Comparison of ENCODE assay signal across 9 cellular contexts in the genomic region with DNA sequence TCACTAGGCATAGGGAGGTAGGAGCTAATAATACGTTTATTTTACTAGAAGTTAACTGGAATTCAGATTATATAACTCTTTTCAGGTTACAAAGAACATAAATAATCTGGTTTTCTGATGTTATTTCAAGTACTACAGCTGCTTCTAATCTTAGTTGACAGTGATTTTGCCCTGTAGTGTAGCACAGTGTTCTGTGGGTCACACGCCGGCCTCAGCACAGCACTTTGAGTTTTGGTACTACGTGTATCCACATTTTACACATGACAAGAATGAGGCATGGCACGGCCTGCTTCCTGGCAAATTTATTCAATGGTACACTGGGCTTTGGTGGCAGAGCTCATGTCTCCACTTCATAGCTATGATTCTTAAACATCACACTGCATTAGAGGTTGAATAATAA. TPM values are rescaled to one million over a fixed set of nuclear protein-coding genes. Genes with fewer than 3 reads are reported as not detected.
DNase-seq lines count a peak whose midpoint lies in the region; ATAC-seq, FAIRE-seq and TF ChIP-seq lines count a peak whose summit lies in the region.
"Had no signal": no experiment of that assay in that cellular context is flagged by ENCODE, and none has a peak within 500 bp of the region (broad histone marks: within the 10 kb centered on the region; RNA-seq: fewer than 3 reads in every experiment).

No MANE protein-coding gene starts in this region.

- H3K4me1 Mint-ChIP-seq in WTC11: peaks cover 20% of the 10 kb centered on the region

- TF ChIP-seq CTCF in WTC11 (IDR thresholded peaks at IDR 0.05): no peak
- TF ChIP-seq CTCF in fibroblast of villous mesenchyme (IDR thresholded peaks at IDR 0.05; ENCODE audit: insufficient read depth, low read depth, low read length): no peak
- TF ChIP-seq CTCF in retinal pigment epithelial cell (conservative IDR thresholded peaks at IDR 0.05; ENCODE audit: low read depth, low read length): no peak

- H3K9me3 Mint-ChIP-seq in WTC11: no peaks in the 10 kb centered on the region

- H3K4me3 ChIP-seq in fibroblast of villous mesenchyme (ENCODE audit: low read depth, low read length) (peak overlapping the region; percentile 81), retinal pigment epithelial cell (ENCODE audit: low read length) (peak overlapping the region; percentile 82)

- TF ChIP-seq POLR2A in GM18505 (IDR thresholded peaks at IDR 0.05; ENCODE audit: borderline replicate concordance, extremely low read depth, insufficient read depth, insufficient read length): no peak

- no peaks in the 10 kb centered on the region; the same call in 1 of the 2 replicates for H3K36me3 Mint-ChIP-seq in WTC11

- POLR2A ChIA-PET in WTC11 (lab: Charles Lee): interaction anchor here (1.7 to 2.3 kb wide), 2 partner anchors 15 to 36 kb away, joined by 6 to 10 read pairs; a partner anchor contains a TSS

- CTCF ChIA-PET in WTC11 (lab: Charles Lee): interaction anchor here (1.5 kb wide), 1 partner anchor 25 kb away, joined by 3 read pairs; no protein-coding TSS in a partner anchor

- H3K27ac Mint-ChIP-seq in WTC11: no peak overlapping the region

- peak overlapping the region; percentile 85 for H3K4me3 Mint-ChIP-seq in WTC11

- no peak for FAIRE-seq in RCC 7860 (lab: Jason Lieb, UNC)

- DNase-seq in Daoy (ENCODE audit: low read depth) (peak; percentile 19), WTC11 (ENCODE audit: low spot score) (no peak), fibroblast of villous mesenchyme (ENCODE audit: low read depth) (peak; percentile 33), retinal pigment epithelial cell (ENCODE audit: low read depth) (no peak), RCC 7860 (ENCODE audit: low spot score) (no peak)
- DNase-seq: NCI-H187 had no signal

- ATAC-seq in WTC11 (no peak), GM18505 (IDR thresholded peaks at IDR 0.05; ENCODE audit: unreplicated experiment) (no peak), GM21515 (IDR thresholded peaks at IDR 0.05; ENCODE audit: unreplicated experiment) (no peak), HG03045 (IDR thresholded peaks at IDR 0.05; ENCODE audit: unreplicated experiment) (no peak)

- H3K27me3 Mint-ChIP-seq in WTC11 (ENCODE audit: low read depth): peaks cover 2% of the 10 kb centered on the region; the same call in 1 of the 2 replicates

TF ChIP-seq in WTC11, 78 proteins besides CTCF, POLR2A, EP300 and RAD21:
- TF ChIP-seq ZNF219 (CRISPR knock-in tag; IDR thresholded peaks at IDR 0.05; ENCODE audit: borderline replicate concordance) (no peak), ZNF671 (CRISPR knock-in tag; IDR thresholded peaks at IDR 0.05) (no peak), ETV6 (CRISPR knock-in tag; IDR thresholded peaks at IDR 0.05) (no peak), JUN (CRISPR knock-in tag; IDR thresholded peaks at IDR 0.05) (no peak)
- TF ChIP-seq, protein P1, sequence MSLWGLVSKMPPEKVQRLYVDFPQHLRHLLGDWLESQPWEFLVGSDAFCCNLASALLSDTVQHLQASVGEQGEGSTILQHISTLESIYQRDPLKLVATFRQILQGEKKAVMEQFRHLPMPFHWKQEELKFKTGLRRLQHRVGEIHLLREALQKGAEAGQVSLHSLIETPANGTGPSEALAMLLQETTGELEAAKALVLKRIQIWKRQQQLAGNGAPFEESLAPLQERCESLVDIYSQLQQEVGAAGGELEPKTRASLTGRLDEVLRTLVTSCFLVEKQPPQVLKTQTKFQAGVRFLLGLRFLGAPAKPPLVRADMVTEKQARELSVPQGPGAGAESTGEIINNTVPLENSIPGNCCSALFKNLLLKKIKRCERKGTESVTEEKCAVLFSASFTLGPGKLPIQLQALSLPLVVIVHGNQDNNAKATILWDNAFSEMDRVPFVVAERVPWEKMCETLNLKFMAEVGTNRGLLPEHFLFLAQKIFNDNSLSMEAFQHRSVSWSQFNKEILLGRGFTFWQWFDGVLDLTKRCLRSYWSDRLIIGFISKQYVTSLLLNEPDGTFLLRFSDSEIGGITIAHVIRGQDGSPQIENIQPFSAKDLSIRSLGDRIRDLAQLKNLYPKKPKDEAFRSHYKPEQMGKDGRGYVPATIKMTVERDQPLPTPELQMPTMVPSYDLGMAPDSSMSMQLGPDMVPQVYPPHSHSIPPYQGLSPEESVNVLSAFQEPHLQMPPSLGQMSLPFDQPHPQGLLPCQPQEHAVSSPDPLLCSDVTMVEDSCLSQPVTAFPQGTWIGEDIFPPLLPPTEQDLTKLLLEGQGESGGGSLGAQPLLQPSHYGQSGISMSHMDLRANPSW (CRISPR knock-in tag; conservative IDR thresholded peaks at IDR 0.05; ENCODE audit: low read depth): no peak
- TF ChIP-seq, protein P2, sequence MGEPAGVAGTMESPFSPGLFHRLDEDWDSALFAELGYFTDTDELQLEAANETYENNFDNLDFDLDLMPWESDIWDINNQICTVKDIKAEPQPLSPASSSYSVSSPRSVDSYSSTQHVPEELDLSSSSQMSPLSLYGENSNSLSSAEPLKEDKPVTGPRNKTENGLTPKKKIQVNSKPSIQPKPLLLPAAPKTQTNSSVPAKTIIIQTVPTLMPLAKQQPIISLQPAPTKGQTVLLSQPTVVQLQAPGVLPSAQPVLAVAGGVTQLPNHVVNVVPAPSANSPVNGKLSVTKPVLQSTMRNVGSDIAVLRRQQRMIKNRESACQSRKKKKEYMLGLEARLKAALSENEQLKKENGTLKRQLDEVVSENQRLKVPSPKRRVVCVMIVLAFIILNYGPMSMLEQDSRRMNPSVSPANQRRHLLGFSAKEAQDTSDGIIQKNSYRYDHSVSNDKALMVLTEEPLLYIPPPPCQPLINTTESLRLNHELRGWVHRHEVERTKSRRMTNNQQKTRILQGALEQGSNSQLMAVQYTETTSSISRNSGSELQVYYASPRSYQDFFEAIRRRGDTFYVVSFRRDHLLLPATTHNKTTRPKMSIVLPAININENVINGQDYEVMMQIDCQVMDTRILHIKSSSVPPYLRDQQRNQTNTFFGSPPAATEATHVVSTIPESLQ (CRISPR knock-in tag; IDR thresholded peaks at IDR 0.05): no peak
- TF ChIP-seq, protein P3, sequence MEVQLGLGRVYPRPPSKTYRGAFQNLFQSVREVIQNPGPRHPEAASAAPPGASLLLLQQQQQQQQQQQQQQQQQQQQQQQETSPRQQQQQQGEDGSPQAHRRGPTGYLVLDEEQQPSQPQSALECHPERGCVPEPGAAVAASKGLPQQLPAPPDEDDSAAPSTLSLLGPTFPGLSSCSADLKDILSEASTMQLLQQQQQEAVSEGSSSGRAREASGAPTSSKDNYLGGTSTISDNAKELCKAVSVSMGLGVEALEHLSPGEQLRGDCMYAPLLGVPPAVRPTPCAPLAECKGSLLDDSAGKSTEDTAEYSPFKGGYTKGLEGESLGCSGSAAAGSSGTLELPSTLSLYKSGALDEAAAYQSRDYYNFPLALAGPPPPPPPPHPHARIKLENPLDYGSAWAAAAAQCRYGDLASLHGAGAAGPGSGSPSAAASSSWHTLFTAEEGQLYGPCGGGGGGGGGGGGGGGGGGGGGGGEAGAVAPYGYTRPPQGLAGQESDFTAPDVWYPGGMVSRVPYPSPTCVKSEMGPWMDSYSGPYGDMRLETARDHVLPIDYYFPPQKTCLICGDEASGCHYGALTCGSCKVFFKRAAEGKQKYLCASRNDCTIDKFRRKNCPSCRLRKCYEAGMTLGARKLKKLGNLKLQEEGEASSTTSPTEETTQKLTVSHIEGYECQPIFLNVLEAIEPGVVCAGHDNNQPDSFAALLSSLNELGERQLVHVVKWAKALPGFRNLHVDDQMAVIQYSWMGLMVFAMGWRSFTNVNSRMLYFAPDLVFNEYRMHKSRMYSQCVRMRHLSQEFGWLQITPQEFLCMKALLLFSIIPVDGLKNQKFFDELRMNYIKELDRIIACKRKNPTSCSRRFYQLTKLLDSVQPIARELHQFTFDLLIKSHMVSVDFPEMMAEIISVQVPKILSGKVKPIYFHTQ (CRISPR knock-in tag; IDR thresholded peaks at IDR 0.05): no peak

RNA-seq across cellular contexts. Expression of a gene that starts 1.1 kb away (rescaled TPM):
- total RNA-seq in Daoy (2014; rRNA removed; shearing (Covaris generic)): 1.5 and 2.0 TPM in 2 replicates
- total RNA-seq in WTC11 (2021): 1.9 to 2.4 TPM (median 2.0 TPM) in 3 replicates
- 7.4 and 15.5 TPM in 2 replicates for total RNA-seq in fibroblast of villous mesenchyme

Comparison
In these comparisons a context has a peak if more than half of its experiments do, and no peak if none do; other contexts are left out.
1. DNase-seq: peak in Daoy (single experiment) and fibroblast of villous mesenchyme (single experiment); none in WTC11 (single experiment), retinal pigment epithelial cell (single experiment) and RCC 7860 (single experiment).